ENCODE assay signal across 19 cellular contexts in the genomic region with DNA sequence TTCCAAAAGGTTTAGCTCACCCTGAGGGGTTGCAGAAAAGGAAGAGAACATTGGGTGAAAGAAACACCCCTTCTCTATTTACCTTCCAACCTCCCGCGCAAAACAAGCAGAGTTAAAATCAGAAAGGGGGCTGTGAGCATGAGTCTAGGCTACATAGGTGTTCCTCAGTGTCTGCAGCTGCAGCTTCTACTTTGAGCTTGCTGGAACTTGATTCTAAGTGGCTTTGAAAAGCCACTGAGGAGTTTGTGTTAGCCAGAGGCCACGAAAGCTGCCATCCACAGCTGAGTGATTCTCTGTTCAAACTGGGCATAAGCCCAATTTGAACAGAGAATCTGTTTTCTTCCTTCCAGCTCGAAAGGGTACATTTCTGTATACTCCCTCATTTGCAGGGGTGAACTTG.
DNase-seq lines count a peak whose midpoint lies in the region; ATAC-seq lines count a peak whose summit lies in the region.
"Had no signal": no experiment of that assay in that cellular context is flagged by ENCODE, and none has a peak within 500 bp of the region (broad histone marks: within the 10 kb centered on the region; RNA-seq: fewer than 3 reads in every experiment).

No MANE protein-coding gene starts in this region.

- no peak overlapping the region for H3K4ac ChIP-seq in mesendoderm (ENCODE audit: low read depth, low read length)

- no peak overlapping the region for H3K23ac ChIP-seq in mesendoderm (ENCODE audit: low read length)

- H3K9me3 ChIP-seq in BLaER1 treated with 17β-estradiol and CSF1 and Interleukin-3, amounts not matched to agents 10 nM and 100 nM (replicated peaks in 1 of 11): peaks cover 0 to 24% (median 8%) of the 10 kb centered on the region in 11 experiments; a peak in 18 of 22 replicates
- H3K9me3 ChIP-seq: body of pancreas, gastrocnemius medialis, right lobe of liver had no signal

- H3K79me1 ChIP-seq in mesendoderm (ENCODE audit: low read length): no peaks in the 10 kb centered on the region

- 0 out of 22 replicates have a peak overlapping the region, but pooled peaks of 1 of the 11 experiments have one; percentile 13 for H3K9ac ChIP-seq in BLaER1 treated with 17β-estradiol and CSF1 and Interleukin-3, amounts not matched to agents 10 nM and 100 nM
- no peak overlapping the region for H3K9ac ChIP-seq in mesendoderm (ENCODE audit: low read length)

- no peak overlapping the region for H4K8ac ChIP-seq in mesendoderm (ENCODE audit: low read depth, low read length)

- H2BK120ac ChIP-seq in mesendoderm (ENCODE audit: low read depth, low read length): no peak overlapping the region

- H4K5ac ChIP-seq in mesendoderm (ENCODE audit: low read length): no peak overlapping the region

- no peak overlapping the region for H2AK5ac ChIP-seq in mesendoderm (ENCODE audit: low read length)

- no peak overlapping the region for H3K18ac ChIP-seq in mesendoderm (ENCODE audit: low read length)

- H3K4me3 ChIP-seq in BLaER1 treated with 17β-estradiol and CSF1 and Interleukin-3, amounts not matched to agents 10 nM and 100 nM: peak overlapping the region in 1 of 10 experiments; percentile 15; a peak in 1 of 20 replicates
- H3K4me3 ChIP-seq in mesendoderm (ENCODE audit: low read length): no peak overlapping the region
- H3K4me3 ChIP-seq: body of pancreas, gastrocnemius medialis, right lobe of liver had no signal

- no peak overlapping the region for H2BK5ac ChIP-seq in mesendoderm (ENCODE audit: low read length)

- peak; percentile 56 for DNase-seq in NCI-H1092 (lab: John Stamatoyannopoulos, UW)
- DNase-seq in medulla oblongata (ENCODE audit: extremely low spot score): peak; percentile 93
- DNase-seq in DMS153 treated with DMSO at 0.1 percent for 48 hours (lab: John Stamatoyannopoulos, UW; ENCODE audit: unreplicated experiment): no peak
- DNase-seq in LoVo (ENCODE audit: low spot score): no peak
- DNase-seq in mesendoderm: no peak
- DNase-seq: activated CD4-positive, alpha-beta memory T cell treated with anti-CD3 and anti-CD28 coated beads, Interleukin-2, amount 10 ng/mL, durations not matched to agents 7 days and 5 days; activated effector memory CD4-positive, alpha-beta T cell treated with Interleukin-2 at 50 U/mL for 16 hours; body of pancreas; EL; endodermal cell; gastrocnemius medialis; naive thymus-derived CD8-positive, alpha-beta T cell; NCI-H524; right lobe of liver; stimulated activated naive CD4-positive, alpha-beta T cell treated with Interleukin-2 at 50 U/mL for 16 hours had no signal

- H3K79me2 ChIP-seq in mesendoderm (ENCODE audit: control insufficient read depth, insufficient read depth, low read length): no peaks in the 10 kb centered on the region

- H2BK15ac ChIP-seq in mesendoderm (replicated peaks; ENCODE audit: low read depth): no peak overlapping the region

- 0 out of 22 replicates have a peak, but pooled peaks cover 0 to 10% (median 0%) of the 10 kb centered on the region in 11 experiments for H3K27me3 ChIP-seq in BLaER1 treated with 17β-estradiol and CSF1 and Interleukin-3, amounts not matched to agents 10 nM and 100 nM
- H3K27me3 ChIP-seq in mesendoderm (ENCODE audit: insufficient read depth, low read length, poor library complexity): no peaks in the 10 kb centered on the region
- H3K27me3 ChIP-seq: body of pancreas, gastrocnemius medialis, right lobe of liver had no signal

- H3K36me3 ChIP-seq in BLaER1 treated with 17β-estradiol and CSF1 and Interleukin-3, amounts not matched to agents 10 nM and 100 nM: 0 out of 22 replicates have a peak, but pooled peaks cover 0 to under 1% (median 0%) of the 10 kb centered on the region in 11 experiments
- no peaks in the 10 kb centered on the region for H3K36me3 ChIP-seq in mesendoderm (ENCODE audit: control insufficient read depth, insufficient read depth, low read length)
- H3K36me3 ChIP-seq: gastrocnemius medialis, right lobe of liver had no signal

- 0 out of 22 replicates have a peak overlapping the region, but pooled peaks of 1 of the 11 experiments have one; percentile 8 for H3K27ac ChIP-seq in BLaER1 treated with 17β-estradiol and CSF1 and Interleukin-3, amounts not matched to agents 10 nM and 100 nM
- peak overlapping the region; percentile 49 for H3K27ac ChIP-seq in angular gyrus (ENCODE audit: low read depth, low read length)
- H3K27ac ChIP-seq in mesendoderm (ENCODE audit: low read depth, low read length): no peak overlapping the region
- H3K27ac ChIP-seq: body of pancreas, gastrocnemius medialis, right lobe of liver had no signal

- ATAC-seq in GM21360 (IDR thresholded peaks at IDR 0.05; ENCODE audit: unreplicated experiment): no peak
- ATAC-seq: body of pancreas; gastrocnemius medialis; HCT116; naive thymus-derived CD8-positive, alpha-beta T cell; right lobe of liver had no signal

- whole genome bisulfite sequencing in mesendoderm (ENCODE audit: extremely low coverage, insufficient coverage, low lambda C conversion rate): no CpG with 5 or more reads among the region's 4 CpGs

- H4K20me1 ChIP-seq in BLaER1 treated with 17β-estradiol and CSF1 and Interleukin-3, amounts not matched to agents 10 nM and 100 nM: no peaks in the 10 kb centered on the region

- H3K4me1 ChIP-seq in BLaER1 treated with 17β-estradiol and CSF1 and Interleukin-3, amounts not matched to agents 10 nM and 100 nM: peaks cover 7 to 72% (median 41%) of the 10 kb centered on the region in 10 experiments; a peak in 17 of 20 replicates
- H3K4me1 ChIP-seq in mesendoderm (ENCODE audit: control insufficient read depth, low read depth, low read length): no peaks in the 10 kb centered on the region
- H3K4me1 ChIP-seq: body of pancreas, gastrocnemius medialis, right lobe of liver had no signal

- H3K4me2 ChIP-seq in BLaER1 treated with 17β-estradiol and CSF1 and Interleukin-3, amounts not matched to agents 10 nM and 100 nM: peak overlapping the region in 9 of 11 experiments; percentile 3 to 77 (median 64); a peak in 17 of 22 replicates
- no peak overlapping the region for H3K4me2 ChIP-seq in mesendoderm (ENCODE audit: low read length)

- H3K56ac ChIP-seq in mesendoderm (ENCODE audit: low read length): no peak overlapping the region

Comparison
In these comparisons a context has a peak if more than half of its experiments do, and no peak if none do; other contexts are left out.
1. DNase-seq: peak in NCI-H1092 (single experiment) and medulla oblongata (single experiment); none in DMS153 treated with DMSO at 0.1 percent for 48 hours (single experiment), LoVo (single experiment) and mesendoderm (single experiment).